Comparison of ENCODE assay signal across 1 cellular context in genomic region chr13:78595819-78596700, GRCh38.
TF ChIP-seq lines count a peak whose summit lies in the region.

No MANE protein-coding gene starts in this region.

TF ChIP-seq in HepG2, 621 proteins besides CTCF, POLR2A, EP300 and RAD21 (continued from another document):
- TF ChIP-seq HBP1 (CRISPR knock-in tag; IDR thresholded peaks at IDR 0.05; ENCODE audit: low read depth) (no peak), ZNF160 (CRISPR knock-in tag; IDR thresholded peaks at IDR 0.05) (no peak), EHMT2 (IDR thresholded peaks at IDR 0.05; ENCODE audit: borderline replicate concordance, low read depth, low read length) (no peak), MXD4 (CRISPR knock-in tag; IDR thresholded peaks at IDR 0.05) (no peak), HOXA3 (CRISPR knock-in tag; IDR thresholded peaks at IDR 0.05) (peak; percentile 22; the same call in 1 of the 2 replicates), PBX2 (CRISPR knock-in tag; IDR thresholded peaks at IDR 0.05) (no peak), RBAK (CRISPR knock-in tag; IDR thresholded peaks at IDR 0.05) (no peak), MIER2 (CRISPR knock-in tag; IDR thresholded peaks at IDR 0.05) (no peak)
